ENCODE assay signal across 12 cellular contexts in the genomic region with DNA sequence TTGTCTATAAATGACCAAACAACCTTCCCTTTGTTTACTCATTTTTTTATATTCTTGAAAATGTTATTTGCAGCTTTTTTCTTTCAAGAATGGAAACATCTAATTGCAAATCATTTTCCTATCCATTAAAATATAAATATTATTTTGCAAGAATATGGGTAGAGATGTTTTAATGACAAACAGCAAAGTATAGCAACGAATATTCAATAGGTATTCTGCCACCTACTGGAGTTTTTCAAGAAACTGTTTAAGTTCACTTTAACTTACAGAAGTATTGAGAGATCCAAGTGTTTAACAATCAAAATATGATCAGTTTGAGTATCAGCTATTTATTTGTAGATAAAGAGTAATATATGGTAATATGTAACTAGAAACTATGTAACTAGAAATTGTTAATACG. TPM values are rescaled to one million over a fixed set of nuclear protein-coding genes. Genes with fewer than 3 reads are reported as not detected.
DNase-seq lines count a peak whose midpoint lies in the region; ATAC-seq and TF ChIP-seq lines count a peak whose summit lies in the region.
"Had no signal": no experiment of that assay in that cellular context is flagged by ENCODE, and none has a peak within 500 bp of the region (broad histone marks: within the 10 kb centered on the region; RNA-seq: fewer than 3 reads in every experiment).

No MANE protein-coding gene starts in this region.

- peaks cover 0 to 78% (median 48%) of the 10 kb centered on the region in 9 donors for H3K36me3 ChIP-seq in heart left ventricle
- 0 out of 2 replicates have a peak, but pooled peaks cover under 1% of the 10 kb centered on the region for H3K36me3 ChIP-seq in PC-9 (ENCODE audit: low read depth)
- peaks cover 6 to 64% (median 30%) of the 10 kb centered on the region in 4 donors for H3K36me3 ChIP-seq in esophagus muscularis mucosa

- no peaks in the 10 kb centered on the region for H4K20me1 ChIP-seq in PC-9 (ENCODE audit: insufficient read depth)
- H4K20me1 ChIP-seq: BLaER1 treated with 17β-estradiol and CSF1 and Interleukin-3, amounts not matched to agents 10 nM and 100 nM had no signal

- H3K4me1 ChIP-seq in heart left ventricle (peaks cover 0 to 5% (median 0%) of the 10 kb centered on the region in 12 donors), PC-9 (replicated peaks; ENCODE audit: insufficient read depth) (no peaks in the 10 kb centered on the region), esophagus muscularis mucosa (peaks cover 0 to 4% (median 0%) of the 10 kb centered on the region in 4 donors)

- DNase-seq in heart left ventricle (no peak), Right ventricle myocardium superior (no peak), PC-9 (no peak), esophagus muscularis mucosa (ENCODE audit: extremely low spot score) (no peak), DMS53 treated with DMSO at 0.1 percent for 48 hours (lab: John Stamatoyannopoulos, UW; ENCODE audit: unreplicated experiment) (no peak), midbrain (lab: John Stamatoyannopoulos, UW) (no peak), caudate nucleus (lab: John Stamatoyannopoulos, UW) (no peak), GOT3 (lab: John Stamatoyannopoulos, UW) (no peak)
- DNase-seq: activated naive CD4-positive, alpha-beta T cell; left colon; trophoblast cell had no signal

- no TSS peak for BruUV-seq in PC-9 (replicated peaks; lab: Mats Ljungman, UMichigan)

- H3K9me3 ChIP-seq in heart left ventricle, result no peaks in the 10 kb centered on the region
- H3K9me3 ChIP-seq in PC-9 (ENCODE audit: insufficient read depth, low read depth), result no peaks in the 10 kb centered on the region
- H3K9me3 ChIP-seq in esophagus muscularis mucosa, result no peaks in the 10 kb centered on the region
- H3K9me3 ChIP-seq: BLaER1 treated with 17β-estradiol and CSF1 and Interleukin-3, amounts not matched to agents 10 nM and 100 nM had no signal

- no peaks in the 10 kb centered on the region; the same call in 1 of the 2 replicates for H3F3A ChIP-seq in PC-9 (ENCODE audit: insufficient read depth, low read depth)

- TF ChIP-seq EP300 in esophagus muscularis mucosa (IDR thresholded peaks at IDR 0.05), result no peak

- ATAC-seq in heart left ventricle, result no peak
- ATAC-seq in Right ventricle myocardium superior (ENCODE audit: poor library complexity), result no peak
- ATAC-seq: left colon had no signal

- H3K27me3 ChIP-seq in heart left ventricle, result no peaks in the 10 kb centered on the region
- H3K27me3 ChIP-seq in PC-9 (ENCODE audit: insufficient read depth, low read depth), result no peaks in the 10 kb centered on the region
- no peaks in the 10 kb centered on the region for H3K27me3 ChIP-seq in esophagus muscularis mucosa
- H3K27me3 ChIP-seq: BLaER1 treated with 17β-estradiol and CSF1 and Interleukin-3, amounts not matched to agents 10 nM and 100 nM had no signal

- H3K9me2 ChIP-seq in PC-9 (ENCODE audit: insufficient read depth), result no peaks in the 10 kb centered on the region

- TF ChIP-seq CTCF in heart left ventricle (IDR thresholded peaks at IDR 0.05) (peak in 7 of 12 donors; percentile 9 to 41 (median 29)), PC-9 (conservative IDR thresholded peaks at IDR 0.05) (peak; percentile 51; the same call in 1 of the 2 replicates), esophagus muscularis mucosa (IDR thresholded peaks at IDR 0.05) (peak in 2 of 3 experiments; percentile 21 to 25)

- 48 to 53% (median 52%) methylated on average over 2 of the region's 2 CpGs for WGBS in heart left ventricle, 4 donors
- WGBS in esophagus muscularis mucosa, result 46% methylated on average over 2 of the region's 2 CpGs

- intact Hi-C loops in heart left ventricle (cut with DNase I), result no loop called here
- intact Hi-C loops in Right ventricle myocardium superior (cut with DNase I), result no loop called here
- intact Hi-C loops in PC-9 (cut with micrococcal nuclease; ENCODE audit: unreplicated experiment), result no loop called here
- intact Hi-C loops in esophagus muscularis mucosa (cut with DNase I), result no loop called here

- H3K4me3 ChIP-seq in heart left ventricle (no peak overlapping the region), PC-9 (no peak overlapping the region), esophagus muscularis mucosa (no peak overlapping the region)
- H3K4me3 ChIP-seq: BLaER1 treated with 17β-estradiol and CSF1 and Interleukin-3, amounts not matched to agents 10 nM and 100 nM had no signal

- H3K4me2 ChIP-seq in PC-9, result no peak overlapping the region
- H3K4me2 ChIP-seq: BLaER1 treated with 17β-estradiol and CSF1 and Interleukin-3, amounts not matched to agents 10 nM and 100 nM had no signal

- no peaks in the 10 kb centered on the region for H3K79me2 ChIP-seq in PC-9 (ENCODE audit: low read depth)

- no peak for TF ChIP-seq POLR2A in heart left ventricle (IDR thresholded peaks at IDR 0.05)
- no peak for TF ChIP-seq POLR2A in esophagus muscularis mucosa (IDR thresholded peaks at IDR 0.05; ENCODE audit: low read depth)

- no peak overlapping the region for H2AFZ ChIP-seq in PC-9

- POLR2A ChIA-PET in PC-9 (lab: Charles Lee; ENCODE audit: unreplicated experiment), result interaction anchor here (0.5 kb wide), 1 partner anchor 61 kb away, joined by 7 read pairs; no protein-coding TSS in a partner anchor

- CTCF ChIA-PET in PC-9 (lab: Charles Lee), result no interaction called here

- H3K27ac ChIP-seq in heart left ventricle, result no peak overlapping the region
- no peak overlapping the region for H3K27ac ChIP-seq in PC-9
- no peak overlapping the region for H3K27ac ChIP-seq in esophagus muscularis mucosa (replicated peaks in 1 of 4)
- no peak overlapping the region for H3K27ac ChIP-seq in caudate nucleus (ENCODE audit: low read depth, low read length)
- H3K27ac ChIP-seq: BLaER1 treated with 17β-estradiol and CSF1 and Interleukin-3, amounts not matched to agents 10 nM and 100 nM had no signal

RNA-seq across cellular contexts. Expression of gene EOGT, which starts 6.9 kb away (rescaled TPM):
- 10 to 100 TPM; 21.5 to 53.1 (median 34.5) TPM for total RNA-seq in heart left ventricle
- polyA plus RNA-seq in heart left ventricle, result 10 to 100 TPM; 13.4 to 20.9 TPM
- 28.7 TPM for total RNA-seq in Right ventricle myocardium superior
- 7.4 and 11.0 TPM in 2 replicates for total RNA-seq in PC-9 (2021)
- total RNA-seq in esophagus muscularis mucosa, result 100 to 1,000 TPM in 3 of 4 donors, 10 to 100 TPM in 1; 96.5 to 129 (median 111) TPM

RNA-seq across cellular contexts. Expression of gene TMF1, which starts 31.7 kb away (rescaled TPM):
- total RNA-seq in heart left ventricle (10 to 100 TPM; 12.6 to 23.4 (median 20.1) TPM), Right ventricle myocardium superior (16.6 TPM), PC-9 (2021) (34.5 and 35.5 TPM in 2 replicates), esophagus muscularis mucosa (10 to 100 TPM; 23.0 to 35.8 (median 33.9) TPM)
- 10 to 100 TPM in 1 of 2 donors, 1 to 10 TPM in 1; 4.0 to 15.4 TPM for polyA plus RNA-seq in heart left ventricle

RNA-seq across cellular contexts. Expression of gene UBA3, which starts 59.7 kb away (rescaled TPM):
- total RNA-seq in heart left ventricle (100 to 1,000 TPM in 2 of 9 donors, 10 to 100 TPM in 7; 70.9 to 117 (median 79.4) TPM), Right ventricle myocardium superior (84.4 TPM), PC-9 (2021) (75.3 and 88.8 TPM in 2 replicates), esophagus muscularis mucosa (10 to 100 TPM; 39.5 to 72.3 (median 46.1) TPM)
- polyA plus RNA-seq in heart left ventricle, result 10 to 100 TPM; 45.1 to 57.7 TPM
